In the genomic region with DNA sequence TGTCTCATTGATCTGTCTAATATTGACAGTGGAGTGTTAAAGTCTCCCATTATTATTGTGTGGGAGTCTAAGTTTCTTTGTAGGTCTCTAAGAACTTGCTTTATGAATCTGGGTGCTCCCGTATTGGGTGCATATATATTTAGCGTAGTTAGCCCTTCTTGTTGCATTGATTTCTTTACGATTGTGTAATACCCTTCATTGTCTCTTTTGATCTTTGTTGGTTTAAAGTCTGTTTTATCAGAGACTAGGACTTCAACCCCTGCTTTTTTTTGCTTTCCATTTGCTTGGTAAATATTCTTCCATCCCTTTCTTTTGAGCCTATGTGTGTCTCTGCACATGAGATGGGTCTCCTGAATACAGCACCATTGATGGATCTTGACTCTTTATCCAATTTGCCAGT, we compare ENCODE assay signal across 2 cellular contexts.
TF ChIP-seq lines count a peak whose summit lies in the region.

No MANE protein-coding gene starts in this region.

TF ChIP-seq in IMR-90, 13 proteins besides CTCF, POLR2A, EP300 and RAD21:
- 0 out of 2 replicates have a peak, but pooled peaks have one; percentile 23 for TF ChIP-seq CEBPB (IDR thresholded peaks at IDR 0.05; ENCODE audit: low read depth, low read length)

TF ChIP-seq in K562, 482 proteins besides CTCF, POLR2A, EP300 and RAD21:
- TF ChIP-seq ZNF507 (tag; conservative IDR thresholded peaks at IDR 0.05) (peak; percentile 66; the same call in 1 of the 2 replicates), CEBPB (tag; IDR thresholded peaks at IDR 0.05) (peak; percentile 64)
